Comparison of ENCODE assay signal across 7 cellular contexts in genomic region chr7:42931447-42931833, GRCh38. TPM values are rescaled to one million over a fixed set of nuclear protein-coding genes. Genes with fewer than 3 reads are reported as not detected.
A peak's percentile ranks its signal among the peaks of the same experiment; 100 is the strongest.
DNase-seq lines count a peak whose midpoint lies in the region; ATAC-seq and TF ChIP-seq lines count a peak whose summit lies in the region.

No MANE protein-coding gene starts in this region.

- no peaks in the 10 kb centered on the region for H3K9me3 ChIP-seq in T-helper 17 cell (ENCODE audit: control insufficient read depth, low read length, poor library complexity, severe bottlenecking)

- peaks cover 6% of the 10 kb centered on the region for H3K36me3 Mint-ChIP-seq in T-helper 17 cell (ENCODE audit: low read depth)

- peaks cover 37% of the 10 kb centered on the region for H3K4me1 Mint-ChIP-seq in T-helper 17 cell

- H3K4me3 ChIP-seq in H7 (ENCODE audit: insufficient read depth, low read depth, low read length): peak overlapping the region; percentile 83
- H3K4me3 ChIP-seq in fibroblast of the aortic adventitia (ENCODE audit: low read depth, low read length): peak overlapping the region; percentile 91
- H3K4me3 ChIP-seq in skin epidermis: peak overlapping the region; percentile 56 to 90 (median 73)

- H3K27me3 Mint-ChIP-seq in T-helper 17 cell: no peaks in the 10 kb centered on the region

- H3K27me3 ChIP-seq in H7 (ENCODE audit: control insufficient read depth, insufficient read depth, low read length): no peaks in the 10 kb centered on the region

- H3K4me3 Mint-ChIP-seq in T-helper 17 cell: peak overlapping the region; percentile 100

- TF ChIP-seq CTCF in fibroblast of the aortic adventitia (IDR thresholded peaks at IDR 0.05; ENCODE audit: insufficient read depth, low read length): no peak

- peak overlapping the region; percentile 54 to 93 (median 86) for H3K27ac ChIP-seq in skin epidermis

- no peak for ATAC-seq in T-helper 17 cell
- no peak for ATAC-seq in GM21825 (IDR thresholded peaks at IDR 0.05; ENCODE audit: unreplicated experiment)
- no peak for ATAC-seq in GM21367 (IDR thresholded peaks at IDR 0.05; ENCODE audit: unreplicated experiment)

- peak overlapping the region; percentile 98 for H3K27ac Mint-ChIP-seq in T-helper 17 cell

- H3K36me3 ChIP-seq in H7 (replicated peaks; ENCODE audit: control insufficient read depth, insufficient read depth, low read length): peaks cover 19% of the 10 kb centered on the region

- no peak for DNase-seq in H7
- no peak for DNase-seq in T-helper 17 cell
- DNase-seq in fibroblast of the aortic adventitia (ENCODE audit: low read depth): peak; percentile 23
- DNase-seq in hepatic stellate cell (ENCODE audit: low spot score): no peak

RNA-seq across cellular contexts. Expression of gene PSMA2, which starts 0.5 kb away (rescaled TPM):
- 185 and 190 TPM in 2 replicates for total RNA-seq in H7 (2014; rRNA removed; shearing (Covaris generic))
- total RNA-seq in T-helper 17 cell: 10 to 100 TPM; 42.1 to 49.8 TPM
- 121 and 133 TPM in 2 replicates for total RNA-seq in fibroblast of the aortic adventitia (ENCODE audit: low replicate concordance)

RNA-seq across cellular contexts. Expression of gene MRPL32, which starts 0.7 kb away (rescaled TPM):
- total RNA-seq in H7 (2014; rRNA removed; shearing (Covaris generic)): 89.8 and 95.0 TPM in 2 replicates
- total RNA-seq in T-helper 17 cell: 10 to 100 TPM; 31.1 to 39.1 TPM
- 28.4 and 53.1 TPM in 2 replicates for total RNA-seq in fibroblast of the aortic adventitia (ENCODE audit: low replicate concordance)

RNA-seq across cellular contexts. Expression of gene C7orf25, which starts 19.6 kb away (rescaled TPM):
- total RNA-seq in H7 (2014; rRNA removed; shearing (Covaris generic)): 3.0 and 5.4 TPM in 2 replicates
- total RNA-seq in T-helper 17 cell (1 to 10 TPM; 1.9 to 2.9 TPM), fibroblast of the aortic adventitia (ENCODE audit: low replicate concordance) (10.8 and 11.3 TPM in 2 replicates)
